20 cellular contexts compared by ENCODE assay signal in genomic region chr6:97423190-97423589, GRCh38.
A peak's percentile ranks its signal among the peaks of the same experiment; 100 is the strongest.
DNase-seq lines count a peak whose midpoint lies in the region; ATAC-seq and TF ChIP-seq lines count a peak whose summit lies in the region.
"Had no signal": no experiment of that assay in that cellular context is flagged by ENCODE, and none has a peak within 500 bp of the region (broad histone marks: within the 10 kb centered on the region; RNA-seq: fewer than 3 reads in every experiment).

No MANE protein-coding gene starts in this region.

- no peak for DNase-seq in putamen (ENCODE audit: low spot score)
- DNase-seq in type B pancreatic cell (ENCODE audit: extremely low spot score, unreplicated experiment): no peak
- no peak for DNase-seq in HuH-7 (ENCODE audit: low spot score)
- DNase-seq: activated effector memory CD4-positive, alpha-beta T cell treated with anti-CD3 and anti-CD28 coated beads, Interleukin-2, amount 50 U/mL, for 16 hours; BE2C; effector memory CD4-positive, alpha-beta T cell; GOT3; heart right ventricle; natural killer cell; NCI-H1436; NCI-H226; SHP77 treated with DMSO at 0.1 percent for 48 hours; T-helper 2 cell; thyroid gland had no signal

- H3K27ac Mint-ChIP-seq in type B pancreatic cell: no peak overlapping the region
- H3K27ac Mint-ChIP-seq: natural killer cell; stimulated activated memory B cell treated with anti-CD40 and anti-IgM and Interleukin-4, amounts not matched to agents 10 μg/mL and 1 μg/mL and 100 μg/mL, for 72 hours had no signal

- H3K36me3 Mint-ChIP-seq in type B pancreatic cell: no peaks in the 10 kb centered on the region
- H3K36me3 Mint-ChIP-seq: natural killer cell; stimulated activated memory B cell treated with anti-CD40 and anti-IgM and Interleukin-4, amounts not matched to agents 10 μg/mL and 1 μg/mL and 100 μg/mL, for 72 hours had no signal

- ATAC-seq in GM19351 (IDR thresholded peaks at IDR 0.05; ENCODE audit: unreplicated experiment): peak; percentile 38
- peak; percentile 72 for ATAC-seq in GM21717 (IDR thresholded peaks at IDR 0.05; ENCODE audit: unreplicated experiment)
- ATAC-seq in HG03064 (IDR thresholded peaks at IDR 0.05; ENCODE audit: low read depth, unreplicated experiment): peak; percentile 49
- no peak for ATAC-seq in GM21360 (IDR thresholded peaks at IDR 0.05; ENCODE audit: unreplicated experiment)
- ATAC-seq: activated CD4-positive, CD25-positive, alpha-beta regulatory T cell treated with anti-CD3 and anti-CD28 coated beads, Interleukin-2, amount 50 U/mL, for 24 hours; heart right ventricle; natural killer cell; stimulated activated memory B cell treated with anti-CD40 and anti-IgM and Interleukin-4, amounts not matched to agents 10 μg/mL and 1 μg/mL and 100 μg/mL, for 72 hours had no signal

- no peaks in the 10 kb centered on the region for H3K4me1 Mint-ChIP-seq in type B pancreatic cell (ENCODE audit: unreplicated experiment)
- H3K4me1 Mint-ChIP-seq: natural killer cell; stimulated activated memory B cell treated with anti-CD40 and anti-IgM and Interleukin-4, amounts not matched to agents 10 μg/mL and 1 μg/mL and 100 μg/mL, for 72 hours had no signal

- H3K4me3 Mint-ChIP-seq in type B pancreatic cell: no peak overlapping the region
- H3K4me3 Mint-ChIP-seq: natural killer cell; stimulated activated memory B cell treated with anti-CD40 and anti-IgM and Interleukin-4, amounts not matched to agents 10 μg/mL and 1 μg/mL and 100 μg/mL, for 72 hours had no signal

- no peaks in the 10 kb centered on the region for H3K27me3 Mint-ChIP-seq in type B pancreatic cell

- no peaks in the 10 kb centered on the region for H3K9me3 Mint-ChIP-seq in type B pancreatic cell

- no peak for TF ChIP-seq CTCF in type B pancreatic cell (conservative IDR thresholded peaks at IDR 0.05)
